9 cellular contexts compared by ENCODE assay signal in genomic region chr5:83720805-83721431, GRCh38. TPM values are rescaled to one million over a fixed set of nuclear protein-coding genes. Genes with fewer than 3 reads are reported as not detected.
DNase-seq lines count a peak whose midpoint lies in the region; ATAC-seq and TF ChIP-seq lines count a peak whose summit lies in the region.
"Had no signal": no experiment of that assay in that cellular context is flagged by ENCODE, and none has a peak within 500 bp of the region (broad histone marks: within the 10 kb centered on the region; RNA-seq: fewer than 3 reads in every experiment).

Gene HAPLN1, minus strand, starts transcription at chr5:83720855. Its CDS starts 47,332 bp downstream, at chr5:83673523.

- H3K4me1 Mint-ChIP-seq in immature natural killer cell = no peaks in the 10 kb centered on the region

- peaks cover 0 to 7% (median 0%) of the 10 kb centered on the region in 6 donors for H3K9me3 Mint-ChIP-seq in immature natural killer cell

- H3K4me1 ChIP-seq in mucosa of stomach (ENCODE audit: control insufficient read depth, insufficient read depth, low read length) = no peaks in the 10 kb centered on the region

- no peak for TF ChIP-seq CTCF in 22Rv1 (IDR thresholded peaks at IDR 0.05)
- no peak for TF ChIP-seq CTCF in HFF-Myc (IDR thresholded peaks at IDR 0.05; ENCODE audit: low read depth, low read length, missing control alignments)
- no peak for TF ChIP-seq CTCF in dorsolateral prefrontal cortex (IDR thresholded peaks at IDR 0.05 in 54 of 56, conservative IDR thresholded peaks at IDR 0.05 in 2 of 56; ENCODE audit: low read depth in 1 of 56, partially characterized antibody in 56 of 56)

- peaks cover 4 to 12% (median 10%) of the 10 kb centered on the region in 3 donors for H3K27me3 Mint-ChIP-seq in immature natural killer cell (ENCODE audit: low read depth in 3 of 3)

- intact Hi-C loops in dorsolateral prefrontal cortex (cut with DNase I) = loop anchor here in 1 of 2 donors (10.0 kb wide), 1 partner anchor 664 kb away; the partner anchor contains the start of gene EDIL3

- H3K4me3 ChIP-seq in HFF-Myc (replicated peaks; ENCODE audit: low read depth, low read length) = peak within 1 kb of the TSS; percentile 42
- H3K4me3 ChIP-seq in dorsolateral prefrontal cortex = peak within 1 kb of the TSS; percentile 47 to 81 (median 70)
- H3K4me3 ChIP-seq in mucosa of stomach (ENCODE audit: low read length) = no peak within 1 kb of the TSS

- no peaks in the 10 kb centered on the region for H3K9me3 ChIP-seq in mucosa of stomach (ENCODE audit: control insufficient read depth, low read length)
- H3K9me3 ChIP-seq: adrenal gland had no signal

- H3K36me3 ChIP-seq in mucosa of stomach (ENCODE audit: control insufficient read depth, insufficient read depth, low read length) = no peaks in the 10 kb centered on the region
- H3K36me3 ChIP-seq: adrenal gland had no signal

- peak within 1 kb of the TSS; percentile 60 for H3K27ac ChIP-seq in 22Rv1
- peak within 1 kb of the TSS in 23 of 59 donors; percentile 35 to 87 (median 76) for H3K27ac ChIP-seq in dorsolateral prefrontal cortex
- H3K27ac ChIP-seq: adrenal gland had no signal

- DNase-seq in HFF-Myc (ENCODE audit: extremely low read depth, low read depth) = no peak
- no peak for DNase-seq in dorsolateral prefrontal cortex
- DNase-seq in pons (ENCODE audit: low spot score) = no peak
- DNase-seq in immature natural killer cell = no peak
- DNase-seq: adrenal gland had no signal

- no peak within 1 kb of the TSS for H3K4me3 Mint-ChIP-seq in immature natural killer cell

- H3K36me3 Mint-ChIP-seq in immature natural killer cell = peaks cover 0 to 4% (median 0%) of the 10 kb centered on the region in 3 donors

- no peak within 1 kb of the TSS for H3K27ac Mint-ChIP-seq in immature natural killer cell

- no peaks in the 10 kb centered on the region for H3K27me3 ChIP-seq in dorsolateral prefrontal cortex
- H3K27me3 ChIP-seq in mucosa of stomach (ENCODE audit: control insufficient read depth, insufficient read depth, low read length) = peaks cover 25% of the 10 kb centered on the region

- peak within 1 kb of the TSS; percentile 48 for H3K9ac ChIP-seq in mucosa of stomach (ENCODE audit: low read length)

- ATAC-seq in HG03342 (IDR thresholded peaks at IDR 0.05; ENCODE audit: unreplicated experiment) = no peak
- ATAC-seq in GM21360 (IDR thresholded peaks at IDR 0.05; ENCODE audit: unreplicated experiment) = no peak

RNA-seq across cellular contexts. Expression of gene HAPLN1, which starts in this region (rescaled TPM):
- 1 to 10 TPM in 115 of 120 experiments, under 1 TPM in 5; 0.46 to 7.7 (median 2.7) TPM for total RNA-seq in dorsolateral prefrontal cortex
- not detected for polyA plus RNA-seq in immature natural killer cell
- total RNA-seq: adrenal gland had no signal
- polyA plus RNA-seq: adrenal gland had no signal
